32 cellular contexts compared by ENCODE assay signal in genomic region chr17:81103379-81103778, GRCh38.
"Had no signal": no experiment of that assay in that cellular context is flagged by ENCODE, and none has a peak within 500 bp of the region (broad histone marks: within the 10 kb centered on the region; RNA-seq: fewer than 3 reads in every experiment).

No MANE protein-coding gene starts in this region.

- H3K27ac ChIP-seq: ascending aorta, breast epithelium, cardiac muscle cell, epithelial cell of prostate, esophagus squamous epithelium, gastroesophageal sphincter had no signal

- H3K9me3 ChIP-seq: ascending aorta, breast epithelium, esophagus squamous epithelium, gastroesophageal sphincter had no signal

- H3K36me3 Mint-ChIP-seq: activated CD4-positive, alpha-beta memory T cell treated with anti-CD3 and anti-CD28 coated beads for 36 hours; activated CD8-positive, alpha-beta memory T cell treated with anti-CD3 and anti-CD28 coated beads, Interleukin-2, amount 10 ng/mL, durations not matched to agents 7 days and 5 days; activated naive CD4-positive, alpha-beta T cell treated with anti-CD3 and anti-CD28 coated beads, Interleukin-2, amount 10 ng/mL, durations not matched to agents 7 days and 5 days; activated naive CD4-positive, alpha-beta T cell treated with anti-CD3 and anti-CD28 coated beads, Interleukin-2, amount 50 U/mL, for 72 hours; activated naive CD8-positive, alpha-beta T cell treated with anti-CD3 and anti-CD28 coated beads, Interleukin-2, amount 10 ng/mL, durations not matched to agents 7 days and 5 days; brain had no signal

- H3K36me3 ChIP-seq: ascending aorta, breast epithelium, cardiac muscle cell had no signal

- H3K4me3 Mint-ChIP-seq: activated CD4-positive, alpha-beta memory T cell treated with anti-CD3 and anti-CD28 coated beads for 36 hours; activated CD4-positive, alpha-beta T cell treated with anti-CD3 and anti-CD28 coated beads for 36 hours; activated CD4-positive, alpha-beta T cell treated with anti-CD3 and anti-CD28 coated beads, Interleukin-2, amount 10 ng/mL, durations not matched to agents 24 days and 14 days; activated CD8-positive, alpha-beta memory T cell treated with anti-CD3 and anti-CD28 coated beads, Interleukin-2, amount 10 ng/mL, durations not matched to agents 7 days and 5 days; activated CD8-positive, alpha-beta T cell treated with anti-CD3 and anti-CD28 coated beads, Interleukin-2, amount 10 ng/mL, durations not matched to agents 7 days and 5 days; activated naive CD4-positive, alpha-beta T cell treated with anti-CD3 and anti-CD28 coated beads, Interleukin-2, amount 10 ng/mL, durations not matched to agents 7 days and 5 days; activated naive CD8-positive, alpha-beta T cell treated with anti-CD3 and anti-CD28 coated beads, Interleukin-2, amount 10 ng/mL, durations not matched to agents 7 days and 5 days; activated T-helper 1 cell treated with anti-CD3 and anti-CD28 coated beads, Interleukin-12 subunit alpha, Interleukin-12 subunit beta, Interleukin-2, Interleukin-4 antibody, amounts not matched to agents 30 ng/mL and 10 ng/mL and 1 ng/mL, durations not matched to agents 14 hours and 24 hours and 36 hours; brain; central memory CD8-positive, alpha-beta T cell; T-helper 17 cell; T-helper 2 cell treated with Interferon-gamma antibody and Interleukin-4, amounts not matched to agents 5 μg/mL and 100 μg/mL, for 36 hours had no signal

- H3K27ac Mint-ChIP-seq: activated CD4-positive, alpha-beta memory T cell treated with anti-CD3 and anti-CD28 coated beads for 36 hours; activated CD4-positive, alpha-beta T cell treated with anti-CD3 and anti-CD28 coated beads for 36 hours; activated CD4-positive, alpha-beta T cell treated with anti-CD3 and anti-CD28 coated beads, Interleukin-2, amount 10 ng/mL, durations not matched to agents 24 days and 14 days; activated CD8-positive, alpha-beta memory T cell treated with anti-CD3 and anti-CD28 coated beads, Interleukin-2, amount 10 ng/mL, durations not matched to agents 7 days and 5 days; activated CD8-positive, alpha-beta T cell treated with anti-CD3 and anti-CD28 coated beads, Interleukin-2, amount 10 ng/mL, durations not matched to agents 7 days and 5 days; activated naive CD4-positive, alpha-beta T cell treated with anti-CD3 and anti-CD28 coated beads, Interleukin-2, amount 10 ng/mL, durations not matched to agents 7 days and 5 days; activated naive CD4-positive, alpha-beta T cell treated with anti-CD3 and anti-CD28 coated beads, Interleukin-2, amount 50 U/mL, for 72 hours; activated naive CD8-positive, alpha-beta T cell treated with anti-CD3 and anti-CD28 coated beads, Interleukin-2, amount 10 ng/mL, durations not matched to agents 7 days and 5 days; activated T-helper 1 cell treated with anti-CD3 and anti-CD28 coated beads, Interleukin-12 subunit alpha, Interleukin-12 subunit beta, Interleukin-2, Interleukin-4 antibody, amounts not matched to agents 30 ng/mL and 10 ng/mL and 1 ng/mL, durations not matched to agents 14 hours and 24 hours and 36 hours; brain; T-helper 17 cell; T-helper 2 cell treated with Interferon-gamma antibody and Interleukin-4, amounts not matched to agents 5 μg/mL and 100 μg/mL, for 36 hours had no signal

- ATAC-seq: activated CD4-positive, alpha-beta T cell treated with anti-CD3 and anti-CD28 coated beads for 36 hours; activated CD8-positive, alpha-beta memory T cell treated with anti-CD3 and anti-CD28 coated beads, Interleukin-2, amount 10 ng/mL, durations not matched to agents 7 days and 5 days; activated CD8-positive, alpha-beta T cell treated with anti-CD3 and anti-CD28 coated beads, Interleukin-2, amount 10 ng/mL, durations not matched to agents 7 days and 5 days; activated naive CD4-positive, alpha-beta T cell treated with anti-CD3 and anti-CD28 coated beads, Interleukin-2, amount 50 U/mL, for 72 hours; gastroesophageal sphincter; T-helper 17 cell had no signal

- H3K4me3 ChIP-seq: ascending aorta, breast epithelium, cardiac muscle cell, esophagus squamous epithelium, gastroesophageal sphincter had no signal

- DNase-seq: activated CD4-positive, alpha-beta memory T cell treated with anti-CD3 and anti-CD28 coated beads for 36 hours; activated CD4-positive, alpha-beta T cell treated with anti-CD3 and anti-CD28 coated beads for 36 hours; activated CD4-positive, alpha-beta T cell treated with anti-CD3 and anti-CD28 coated beads, Interleukin-2, amount 10 ng/mL, durations not matched to agents 24 days and 14 days; activated CD4-positive, CD25-positive, alpha-beta regulatory T cell; activated CD4-positive, CD25-positive, alpha-beta regulatory T cell treated with anti-CD3 and anti-CD28 coated beads, Interleukin-2, amount 50 U/mL, for 72 hours; activated CD8-positive, alpha-beta memory T cell treated with anti-CD3 and anti-CD28 coated beads, Interleukin-2, amount 10 ng/mL, durations not matched to agents 7 days and 5 days; activated CD8-positive, alpha-beta memory T cell treated with anti-CD3 and anti-CD28 coated beads, Interleukin-2, amount 50 U/mL, for 4 hours; activated CD8-positive, alpha-beta T cell treated with anti-CD3 and anti-CD28 coated beads, Interleukin-2, amount 10 ng/mL, durations not matched to agents 7 days and 5 days; activated gamma-delta T cell; activated naive CD4-positive, alpha-beta T cell; activated naive CD4-positive, alpha-beta T cell treated with anti-CD3 and anti-CD28 coated beads, Interleukin-2, amount 10 ng/mL, durations not matched to agents 7 days and 5 days; activated naive CD8-positive, alpha-beta T cell treated with anti-CD3 and anti-CD28 coated beads, Interleukin-2, amount 10 ng/mL, durations not matched to agents 7 days and 5 days; activated T-cell treated with anti-CD3 and anti-CD28 coated beads, Interleukin-2, amount 50 U/mL, for 1 hour; activated T-cell treated with anti-CD3 and anti-CD28 coated beads, Interleukin-2, amount 50 U/mL, for 48 hours; cortex of kidney; dermis blood vessel endothelial cell; effector CD8-positive, alpha-beta T cell; esophagus squamous epithelium; foreskin melanocyte; T-helper 1 cell; T-helper 17 cell; T1000 had no signal

- H3K9me3 Mint-ChIP-seq: activated CD4-positive, alpha-beta memory T cell treated with anti-CD3 and anti-CD28 coated beads for 36 hours; activated CD4-positive, alpha-beta T cell treated with anti-CD3 and anti-CD28 coated beads, Interleukin-2, amount 10 ng/mL, durations not matched to agents 24 days and 14 days; activated naive CD4-positive, alpha-beta T cell treated with anti-CD3 and anti-CD28 coated beads, Interleukin-2, amount 10 ng/mL, durations not matched to agents 7 days and 5 days; activated naive CD4-positive, alpha-beta T cell treated with anti-CD3 and anti-CD28 coated beads, Interleukin-2, amount 50 U/mL, for 72 hours; activated naive CD8-positive, alpha-beta T cell treated with anti-CD3 and anti-CD28 coated beads, Interleukin-2, amount 10 ng/mL, durations not matched to agents 7 days and 5 days; activated T-helper 1 cell treated with anti-CD3 and anti-CD28 coated beads, Interleukin-12 subunit alpha, Interleukin-12 subunit beta, Interleukin-2, Interleukin-4 antibody, amounts not matched to agents 30 ng/mL and 10 ng/mL and 1 ng/mL, durations not matched to agents 14 hours and 24 hours and 36 hours; brain; central memory CD8-positive, alpha-beta T cell; T-helper 2 cell treated with Interferon-gamma antibody and Interleukin-4, amounts not matched to agents 5 μg/mL and 100 μg/mL, for 36 hours had no signal

- H3K27me3 Mint-ChIP-seq: activated CD4-positive, alpha-beta memory T cell treated with anti-CD3 and anti-CD28 coated beads for 36 hours; activated CD4-positive, alpha-beta T cell treated with anti-CD3 and anti-CD28 coated beads for 36 hours; activated CD4-positive, alpha-beta T cell treated with anti-CD3 and anti-CD28 coated beads, Interleukin-2, amount 10 ng/mL, durations not matched to agents 24 days and 14 days; activated CD8-positive, alpha-beta memory T cell treated with anti-CD3 and anti-CD28 coated beads, Interleukin-2, amount 10 ng/mL, durations not matched to agents 7 days and 5 days; activated naive CD8-positive, alpha-beta T cell treated with anti-CD3 and anti-CD28 coated beads, Interleukin-2, amount 10 ng/mL, durations not matched to agents 7 days and 5 days; brain; central memory CD8-positive, alpha-beta T cell; T-helper 17 cell had no signal

- H3K4me1 Mint-ChIP-seq: activated CD4-positive, alpha-beta T cell treated with anti-CD3 and anti-CD28 coated beads, Interleukin-2, amount 10 ng/mL, durations not matched to agents 24 days and 14 days; activated CD8-positive, alpha-beta memory T cell treated with anti-CD3 and anti-CD28 coated beads, Interleukin-2, amount 10 ng/mL, durations not matched to agents 7 days and 5 days; activated naive CD4-positive, alpha-beta T cell treated with anti-CD3 and anti-CD28 coated beads, Interleukin-2, amount 10 ng/mL, durations not matched to agents 7 days and 5 days; activated naive CD8-positive, alpha-beta T cell treated with anti-CD3 and anti-CD28 coated beads, Interleukin-2, amount 10 ng/mL, durations not matched to agents 7 days and 5 days; central memory CD8-positive, alpha-beta T cell had no signal

- H3K27me3 ChIP-seq: ascending aorta, breast epithelium, cardiac muscle cell, esophagus squamous epithelium, gastroesophageal sphincter had no signal

- H3K4me1 ChIP-seq: ascending aorta, breast epithelium had no signal
